21 cellular contexts compared by ENCODE assay signal in genomic region chr6:33568826-33569570, GRCh38. TPM values are rescaled to one million over a fixed set of nuclear protein-coding genes. Genes with fewer than 3 reads are reported as not detected.
A peak's percentile ranks its signal among the peaks of the same experiment; 100 is the strongest.
DNase-seq lines count a peak whose midpoint lies in the region; ATAC-seq and TF ChIP-seq lines count a peak whose summit lies in the region.
"Had no signal": no experiment of that assay in that cellular context is flagged by ENCODE, and none has a peak within 500 bp of the region (broad histone marks: within the 10 kb centered on the region; RNA-seq: fewer than 3 reads in every experiment).

No MANE protein-coding gene starts in this region.

- no peaks in the 10 kb centered on the region for H3K9me3 Mint-ChIP-seq in CD8-positive, alpha-beta memory T cell
- no peaks in the 10 kb centered on the region for H3K9me3 Mint-ChIP-seq in activated naive CD8-positive, alpha-beta T cell treated with anti-CD3 and anti-CD28 coated beads for 36 hours
- no peaks in the 10 kb centered on the region for H3K9me3 Mint-ChIP-seq in natural killer cell

- CTCF ChIA-PET in CD8-positive, alpha-beta memory T cell (lab: Charles Lee), result interaction anchor here (0.9 to 1.2 kb wide), 2 partner anchors 16 to 178 kb away, joined by 3 to 5 read pairs; no protein-coding TSS in a partner anchor

- no peaks in the 10 kb centered on the region for H3K9me3 ChIP-seq in CD8-positive, alpha-beta memory T cell (ENCODE audit: low read length)
- H3K9me3 ChIP-seq: A549, gastrocnemius medialis, uterus had no signal

- intact Hi-C loops in natural killer cell (cut with micrococcal nuclease) (no loop called here), posterior vena cava (cut with DNase I) (no loop called here)

- no peak overlapping the region for H3K27ac ChIP-seq in CD8-positive, alpha-beta memory T cell (ENCODE audit: low read depth, low read length)
- H3K27ac ChIP-seq: A549, gastrocnemius medialis, HL-60, PC-9, uterus had no signal

- peaks cover 20 to 36% (median 33%) of the 10 kb centered on the region in 3 donors for H3K4me1 Mint-ChIP-seq in CD8-positive, alpha-beta memory T cell
- H3K4me1 Mint-ChIP-seq in activated naive CD8-positive, alpha-beta T cell treated with anti-CD3 and anti-CD28 coated beads for 36 hours, result peaks cover 30% of the 10 kb centered on the region
- peaks cover 20 to 27% of the 10 kb centered on the region in 2 donors for H3K4me1 Mint-ChIP-seq in natural killer cell

- H3K36me3 Mint-ChIP-seq in CD8-positive, alpha-beta memory T cell, result peaks cover 0 to 24% (median 0%) of the 10 kb centered on the region in 3 donors
- H3K36me3 Mint-ChIP-seq in activated naive CD8-positive, alpha-beta T cell treated with anti-CD3 and anti-CD28 coated beads for 36 hours, result peaks cover 13% of the 10 kb centered on the region
- no peaks in the 10 kb centered on the region for H3K36me3 Mint-ChIP-seq in natural killer cell

- peaks cover 20% of the 10 kb centered on the region for H3K4me1 ChIP-seq in CD8-positive, alpha-beta memory T cell (ENCODE audit: insufficient read depth, low read length)

- TF ChIP-seq CTCF in natural killer cell (IDR thresholded peaks at IDR 0.05), result no peak

- peaks cover 7% of the 10 kb centered on the region for H3K36me3 ChIP-seq in CD8-positive, alpha-beta memory T cell (ENCODE audit: insufficient read depth, low read length)
- H3K36me3 ChIP-seq: uterus had no signal

- ATAC-seq in natural killer cell, result no peak
- no peak for ATAC-seq in HG02840 (IDR thresholded peaks at IDR 0.05; ENCODE audit: low FRiP score, unreplicated experiment)
- ATAC-seq in HG03342 (IDR thresholded peaks at IDR 0.05; ENCODE audit: unreplicated experiment), result no peak
- ATAC-seq: A549, esophagus mucosa, gastrocnemius medialis had no signal

- DNase-seq in activated CD4-positive, alpha-beta T cell treated with anti-CD3 and anti-CD28 coated beads for 48 hours, result peak; percentile 25
- no peak for DNase-seq in activated CD4-positive, alpha-beta T cell treated with anti-CD3 and anti-CD28 coated beads, Interleukin-2, amount 50 U/mL, for 48 hours
- no peak for DNase-seq in CD8-positive, alpha-beta memory T cell
- no peak for DNase-seq in activated naive CD8-positive, alpha-beta T cell treated with anti-CD3 and anti-CD28 coated beads for 36 hours
- DNase-seq in natural killer cell (no peak), posterior vena cava (ENCODE audit: low spot score) (no peak)
- DNase-seq: activated CD4-positive, CD25-positive, alpha-beta regulatory T cell treated with anti-CD3 and anti-CD28 coated beads, Interleukin-2, amount 50 U/mL, for 72 hours; anterior cingulate cortex; C1 segment of cervical spinal cord; gastrocnemius medialis; mesenchymal stem cell; MV-4-11; NCI-H187; NCI-H2227 treated with DMSO at 0.1 percent for 48 hours; PC-9; uterus had no signal

- H3K27me3 ChIP-seq in CD8-positive, alpha-beta memory T cell (ENCODE audit: insufficient read depth, low read length, poor library complexity, severe bottlenecking), result no peaks in the 10 kb centered on the region
- H3K27me3 ChIP-seq: gastrocnemius medialis, uterus had no signal

- no peak overlapping the region for H3K4me3 ChIP-seq in CD8-positive, alpha-beta memory T cell (ENCODE audit: low read length)
- H3K4me3 ChIP-seq: A549, gastrocnemius medialis, PC-9, uterus had no signal

- H3K27me3 Mint-ChIP-seq in CD8-positive, alpha-beta memory T cell, result peaks cover 0 to 4% of the 10 kb centered on the region in 2 donors
- H3K27me3 Mint-ChIP-seq in activated naive CD8-positive, alpha-beta T cell treated with anti-CD3 and anti-CD28 coated beads for 36 hours, result no peaks in the 10 kb centered on the region
- H3K27me3 Mint-ChIP-seq in natural killer cell (ENCODE audit: low read depth in 2 of 2), result no peaks in the 10 kb centered on the region

- peak overlapping the region in 6 of 7 donors; percentile 3 to 66 (median 38) for H3K4me3 Mint-ChIP-seq in CD8-positive, alpha-beta memory T cell
- no peak overlapping the region for H3K4me3 Mint-ChIP-seq in activated naive CD8-positive, alpha-beta T cell treated with anti-CD3 and anti-CD28 coated beads for 36 hours
- H3K4me3 Mint-ChIP-seq in natural killer cell, result no peak overlapping the region

- POLR2A ChIA-PET in CD8-positive, alpha-beta memory T cell (lab: Charles Lee), result interaction anchor here (0.7 to 1.2 kb wide), 2 partner anchors 128 to 139 kb away, joined by 3 to 4 read pairs; no protein-coding TSS in a partner anchor

- peak overlapping the region; percentile 44 to 100 (median 98) for H3K27ac Mint-ChIP-seq in CD8-positive, alpha-beta memory T cell
- peak overlapping the region; percentile 61 for H3K27ac Mint-ChIP-seq in activated naive CD8-positive, alpha-beta T cell treated with anti-CD3 and anti-CD28 coated beads for 36 hours
- peak overlapping the region; percentile 99 to 100 for H3K27ac Mint-ChIP-seq in natural killer cell

RNA-seq across cellular contexts. Expression of gene BAK1, which starts 11.1 kb away (rescaled TPM):
- total RNA-seq in CD8-positive, alpha-beta memory T cell, result 10 to 100 TPM; 48.5 to 50.1 TPM
- polyA plus RNA-seq in CD8-positive, alpha-beta memory T cell, result 43.4 TPM
- total RNA-seq in activated naive CD8-positive, alpha-beta T cell treated with anti-CD3 and anti-CD28 coated beads for 36 hours, result 10 to 100 TPM; 32.0 to 34.3 TPM
- 10 to 100 TPM; 36.3 to 49.8 (median 40.7) TPM for total RNA-seq in natural killer cell
- 10 to 100 TPM; 12.4 to 17.7 TPM for total RNA-seq in posterior vena cava

RNA-seq across cellular contexts. Expression of gene ITPR3, which starts 52.1 kb away (rescaled TPM):
- total RNA-seq in CD8-positive, alpha-beta memory T cell, result 10 to 100 TPM; 42.0 to 43.3 TPM
- 7.9 TPM for polyA plus RNA-seq in CD8-positive, alpha-beta memory T cell
- total RNA-seq in activated naive CD8-positive, alpha-beta T cell treated with anti-CD3 and anti-CD28 coated beads for 36 hours, result 10 to 100 TPM; 35.5 to 36.6 TPM
- 10 to 100 TPM; 45.5 to 66.7 (median 46.0) TPM for total RNA-seq in natural killer cell
- 10 to 100 TPM; 15.6 to 17.1 TPM for total RNA-seq in posterior vena cava

Comparison
In these comparisons a context has a peak if more than half of its experiments do, and no peak if none do; other contexts are left out.
1. H3K4me3 Mint-ChIP-seq: peak in CD8-positive, alpha-beta memory T cell (6 of 7); none in activated naive CD8-positive, alpha-beta T cell treated with anti-CD3 and anti-CD28 coated beads for 36 hours (single experiment) and natural killer cell (single experiment).
2. Peak in every context shown above with its lines, with median percentiles within 50 percentile points of each other: H3K27ac Mint-ChIP-seq.